ENCODE assay signal across 1 cellular context in the genomic region with DNA sequence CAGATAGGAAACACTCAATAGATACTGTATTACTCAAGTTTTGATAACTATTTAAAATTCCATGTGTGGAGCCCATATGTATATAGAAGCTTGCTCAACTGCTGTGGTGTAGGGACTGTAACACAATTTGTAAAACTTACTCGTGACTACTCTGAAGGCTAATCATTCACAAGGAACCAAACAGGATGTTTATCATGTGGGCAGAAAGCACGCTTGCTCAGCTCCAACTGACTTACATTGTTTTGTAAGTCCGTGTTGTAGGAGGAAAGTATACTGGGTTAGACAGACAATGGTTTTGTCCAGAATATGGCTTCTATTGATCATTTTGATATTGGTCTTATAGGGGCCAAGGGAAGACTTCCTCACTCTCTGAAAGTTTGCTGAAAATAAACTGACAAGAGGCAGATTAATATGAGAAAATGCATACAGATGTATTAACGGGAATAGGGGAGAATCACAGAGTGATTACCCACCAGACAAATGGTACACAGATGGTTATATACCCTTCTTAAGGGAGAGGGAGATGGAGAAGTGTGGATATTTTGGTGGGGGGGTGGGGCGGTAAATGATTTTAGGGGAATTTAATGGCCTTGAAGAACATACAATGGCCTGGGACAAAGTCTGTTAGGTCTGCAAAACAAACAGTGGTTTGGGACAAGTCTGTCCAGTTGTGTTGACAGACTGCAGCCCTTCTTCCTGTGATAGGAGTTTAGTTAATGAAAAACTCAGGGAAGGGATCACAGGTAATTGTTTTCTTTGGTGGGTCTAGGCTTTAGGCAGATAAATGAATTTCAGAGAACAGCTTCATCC.
A peak's percentile ranks its signal among the peaks of the same experiment; 100 is the strongest.
TF ChIP-seq lines count a peak whose summit lies in the region.

No MANE protein-coding gene starts in this region.

TF ChIP-seq in HepG2, 621 proteins besides CTCF, POLR2A, EP300 and RAD21 (continued from another document):
- TF ChIP-seq, protein P1, sequence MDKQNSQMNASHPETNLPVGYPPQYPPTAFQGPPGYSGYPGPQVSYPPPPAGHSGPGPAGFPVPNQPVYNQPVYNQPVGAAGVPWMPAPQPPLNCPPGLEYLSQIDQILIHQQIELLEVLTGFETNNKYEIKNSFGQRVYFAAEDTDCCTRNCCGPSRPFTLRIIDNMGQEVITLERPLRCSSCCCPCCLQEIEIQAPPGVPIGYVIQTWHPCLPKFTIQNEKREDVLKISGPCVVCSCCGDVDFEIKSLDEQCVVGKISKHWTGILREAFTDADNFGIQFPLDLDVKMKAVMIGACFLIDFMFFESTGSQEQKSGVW (CRISPR knock-in tag; IDR thresholded peaks at IDR 0.05; ENCODE audit: borderline replicate concordance) = no peak
- TF ChIP-seq, protein P2, sequence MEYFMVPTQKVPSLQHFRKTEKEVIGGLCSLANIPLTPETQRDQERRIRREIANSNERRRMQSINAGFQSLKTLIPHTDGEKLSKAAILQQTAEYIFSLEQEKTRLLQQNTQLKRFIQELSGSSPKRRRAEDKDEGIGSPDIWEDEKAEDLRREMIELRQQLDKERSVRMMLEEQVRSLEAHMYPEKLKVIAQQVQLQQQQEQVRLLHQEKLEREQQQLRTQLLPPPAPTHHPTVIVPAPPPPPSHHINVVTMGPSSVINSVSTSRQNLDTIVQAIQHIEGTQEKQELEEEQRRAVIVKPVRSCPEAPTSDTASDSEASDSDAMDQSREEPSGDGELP (IDR thresholded peaks at IDR 0.05; ENCODE audit: borderline replicate concordance, low read depth) = peak; percentile 76
- TF ChIP-seq, protein P3, sequence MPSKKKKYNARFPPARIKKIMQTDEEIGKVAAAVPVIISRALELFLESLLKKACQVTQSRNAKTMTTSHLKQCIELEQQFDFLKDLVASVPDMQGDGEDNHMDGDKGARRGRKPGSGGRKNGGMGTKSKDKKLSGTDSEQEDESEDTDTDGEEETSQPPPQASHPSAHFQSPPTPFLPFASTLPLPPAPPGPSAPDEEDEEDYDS (CRISPR knock-in tag; IDR thresholded peaks at IDR 0.05) = peak; percentile 75
- TF ChIP-seq ZSCAN12 (CRISPR knock-in tag; IDR thresholded peaks at IDR 0.05) (peak; percentile 53; the same call in 1 of the 2 replicates), ASH2L (IDR thresholded peaks at IDR 0.05; ENCODE audit: insufficient read length, low read depth, low read length) (peak; percentile 99), FOSL2 (CRISPR knock-in tag; IDR thresholded peaks at IDR 0.05) (peak; percentile 75), CBFB (CRISPR knock-in tag; IDR thresholded peaks at IDR 0.05) (peak; percentile 69; the same call in 1 of the 2 replicates), SP4 (CRISPR knock-in tag; IDR thresholded peaks at IDR 0.05) (peak; percentile 33; the same call in 1 of the 2 replicates), MBD4 (IDR thresholded peaks at IDR 0.05; ENCODE audit: borderline replicate concordance, low read length) (peak; percentile 65; the same call in 1 of the 2 replicates), REXO4 (CRISPR knock-in tag; IDR thresholded peaks at IDR 0.05; ENCODE audit: borderline replicate concordance) (no peak), ZNF564 (CRISPR knock-in tag; IDR thresholded peaks at IDR 0.05) (peak; percentile 61; the same call in 1 of the 2 replicates), ZIK1 (CRISPR knock-in tag; IDR thresholded peaks at IDR 0.05; ENCODE audit: borderline replicate concordance, low read depth) (no peak), ZNF264 (CRISPR knock-in tag; IDR thresholded peaks at IDR 0.05) (peak; percentile 28; the same call in 1 of the 2 replicates), NFE2L2 (IDR thresholded peaks at IDR 0.05; ENCODE audit: low read length) (no peak), ONECUT2 (CRISPR knock-in tag; IDR thresholded peaks at IDR 0.05) (no peak), XRCC5 (optimal IDR thresholded peaks at IDR 0.05; ENCODE audit: low read length) (peak; percentile 39), SMARCE1 (IDR thresholded peaks at IDR 0.05; ENCODE audit: borderline replicate concordance) (no peak), ZNF761 (CRISPR knock-in tag; conservative IDR thresholded peaks at IDR 0.05) (0 out of 2 replicates have a peak, but pooled peaks have one; percentile 50), ARNTL (CRISPR knock-in tag; IDR thresholded peaks at IDR 0.05) (peak; percentile 73; the same call in 1 of the 2 replicates), ZNF589 (CRISPR knock-in tag; conservative IDR thresholded peaks at IDR 0.05) (no peak), NR3C1 (CRISPR knock-in tag; IDR thresholded peaks at IDR 0.05) (no peak), KLF12 (CRISPR knock-in tag; IDR thresholded peaks at IDR 0.05; ENCODE audit: borderline replicate concordance) (0 out of 2 replicates have a peak, but pooled peaks have one; percentile 41), FOXJ3 (CRISPR knock-in tag; IDR thresholded peaks at IDR 0.05; ENCODE audit: borderline replicate concordance) (peak; percentile 83), HOXD1 (CRISPR knock-in tag; IDR thresholded peaks at IDR 0.05) (peak; percentile 92), SKI (IDR thresholded peaks at IDR 0.05; ENCODE audit: partially characterized antibody) (peak; percentile 37)
- TF ChIP-seq, protein P4, sequence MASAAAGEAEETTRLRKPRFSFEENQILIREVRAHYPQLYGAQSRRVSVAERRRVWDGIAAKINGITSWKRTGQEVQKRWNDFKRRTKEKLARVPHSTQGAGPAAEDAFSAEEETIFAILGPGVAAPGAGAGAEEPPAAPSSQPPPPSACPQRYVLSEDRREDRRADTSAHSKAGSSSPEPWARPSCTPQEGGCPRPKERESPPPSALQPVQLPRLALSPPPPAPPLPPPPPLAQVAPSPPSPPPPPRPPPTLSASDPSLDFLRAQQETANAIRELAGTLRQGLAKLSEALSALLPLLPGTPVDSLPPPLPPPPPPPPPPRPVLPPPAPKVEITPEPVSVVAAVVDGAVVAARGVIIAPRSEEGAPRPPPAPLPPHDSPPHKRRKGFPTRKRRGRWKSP (CRISPR knock-in tag; IDR thresholded peaks at IDR 0.05) = peak; percentile 69; the same call in 1 of the 2 replicates
- TF ChIP-seq, protein P5, sequence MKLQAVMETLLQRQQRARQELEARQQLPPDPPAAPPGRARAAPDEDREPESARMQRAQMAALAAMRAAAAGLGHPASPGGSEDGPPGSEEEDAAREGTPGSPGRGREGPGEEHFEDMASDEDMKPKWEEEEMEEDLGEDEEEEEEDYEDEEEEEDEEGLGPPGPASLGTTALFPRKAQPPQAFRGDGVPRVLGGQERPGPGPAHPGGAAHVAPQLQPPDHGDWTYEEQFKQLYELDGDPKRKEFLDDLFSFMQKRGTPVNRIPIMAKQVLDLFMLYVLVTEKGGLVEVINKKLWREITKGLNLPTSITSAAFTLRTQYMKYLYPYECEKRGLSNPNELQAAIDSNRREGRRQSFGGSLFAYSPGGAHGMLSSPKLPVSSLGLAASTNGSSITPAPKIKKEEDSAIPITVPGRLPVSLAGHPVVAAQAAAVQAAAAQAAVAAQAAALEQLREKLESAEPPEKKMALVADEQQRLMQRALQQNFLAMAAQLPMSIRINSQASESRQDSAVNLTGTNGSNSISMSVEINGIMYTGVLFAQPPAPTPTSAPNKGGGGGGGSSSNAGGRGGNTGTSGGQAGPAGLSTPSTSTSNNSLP (IDR thresholded peaks at IDR 0.05; ENCODE audit: low read depth, low read length) = peak; percentile 86
- TF ChIP-seq, protein P6, sequence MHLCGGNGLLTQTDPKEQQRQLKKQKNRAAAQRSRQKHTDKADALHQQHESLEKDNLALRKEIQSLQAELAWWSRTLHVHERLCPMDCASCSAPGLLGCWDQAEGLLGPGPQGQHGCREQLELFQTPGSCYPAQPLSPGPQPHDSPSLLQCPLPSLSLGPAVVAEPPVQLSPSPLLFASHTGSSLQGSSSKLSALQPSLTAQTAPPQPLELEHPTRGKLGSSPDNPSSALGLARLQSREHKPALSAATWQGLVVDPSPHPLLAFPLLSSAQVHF (CRISPR knock-in tag; IDR thresholded peaks at IDR 0.05) = no peak
- TF ChIP-seq, protein P7, sequence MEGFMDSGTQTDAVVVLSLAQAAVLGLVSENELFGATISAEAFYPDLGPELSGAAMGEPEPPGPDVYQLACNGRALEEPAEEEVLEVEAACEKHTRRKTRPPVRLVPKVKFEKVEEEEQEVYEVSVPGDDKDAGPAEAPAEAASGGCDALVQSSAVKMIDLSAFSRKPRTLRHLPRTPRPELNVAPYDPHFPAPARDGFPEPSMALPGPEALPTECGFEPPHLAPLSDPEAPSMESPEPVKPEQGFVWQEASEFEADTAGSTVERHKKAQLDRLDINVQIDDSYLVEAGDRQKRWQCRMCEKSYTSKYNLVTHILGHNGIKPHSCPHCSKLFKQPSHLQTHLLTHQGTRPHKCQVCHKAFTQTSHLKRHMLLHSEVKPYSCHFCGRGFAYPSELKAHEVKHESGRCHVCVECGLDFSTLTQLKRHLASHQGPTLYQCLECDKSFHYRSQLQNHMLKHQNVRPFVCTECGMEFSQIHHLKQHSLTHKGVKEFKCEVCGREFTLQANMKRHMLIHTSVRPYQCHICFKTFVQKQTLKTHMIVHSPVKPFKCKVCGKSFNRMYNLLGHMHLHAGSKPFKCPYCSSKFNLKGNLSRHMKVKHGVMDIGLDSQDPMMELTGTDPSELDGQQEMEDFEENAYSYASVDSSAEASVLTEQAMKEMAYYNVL (CRISPR knock-in tag; IDR thresholded peaks at IDR 0.05; ENCODE audit: borderline replicate concordance) = peak; percentile 95
- TF ChIP-seq, protein P8, sequence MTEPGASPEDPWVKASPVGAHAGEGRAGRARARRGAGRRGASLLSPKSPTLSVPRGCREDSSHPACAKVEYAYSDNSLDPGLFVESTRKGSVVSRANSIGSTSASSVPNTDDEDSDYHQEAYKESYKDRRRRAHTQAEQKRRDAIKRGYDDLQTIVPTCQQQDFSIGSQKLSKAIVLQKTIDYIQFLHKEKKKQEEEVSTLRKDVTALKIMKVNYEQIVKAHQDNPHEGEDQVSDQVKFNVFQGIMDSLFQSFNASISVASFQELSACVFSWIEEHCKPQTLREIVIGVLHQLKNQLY (CRISPR knock-in tag; IDR thresholded peaks at IDR 0.05) = peak; percentile 70
- TF ChIP-seq, protein P9, sequence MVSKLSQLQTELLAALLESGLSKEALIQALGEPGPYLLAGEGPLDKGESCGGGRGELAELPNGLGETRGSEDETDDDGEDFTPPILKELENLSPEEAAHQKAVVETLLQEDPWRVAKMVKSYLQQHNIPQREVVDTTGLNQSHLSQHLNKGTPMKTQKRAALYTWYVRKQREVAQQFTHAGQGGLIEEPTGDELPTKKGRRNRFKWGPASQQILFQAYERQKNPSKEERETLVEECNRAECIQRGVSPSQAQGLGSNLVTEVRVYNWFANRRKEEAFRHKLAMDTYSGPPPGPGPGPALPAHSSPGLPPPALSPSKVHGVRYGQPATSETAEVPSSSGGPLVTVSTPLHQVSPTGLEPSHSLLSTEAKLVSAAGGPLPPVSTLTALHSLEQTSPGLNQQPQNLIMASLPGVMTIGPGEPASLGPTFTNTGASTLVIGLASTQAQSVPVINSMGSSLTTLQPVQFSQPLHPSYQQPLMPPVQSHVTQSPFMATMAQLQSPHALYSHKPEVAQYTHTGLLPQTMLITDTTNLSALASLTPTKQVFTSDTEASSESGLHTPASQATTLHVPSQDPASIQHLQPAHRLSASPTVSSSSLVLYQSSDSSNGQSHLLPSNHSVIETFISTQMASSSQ (IDR thresholded peaks at IDR 0.05; ENCODE audit: low read depth) = peak; percentile 97
- TF ChIP-seq, protein P9 (CRISPR knock-in tag; IDR thresholded peaks at IDR 0.05; ENCODE audit: borderline replicate concordance) = peak; percentile 98
- TF ChIP-seq, protein P10, sequence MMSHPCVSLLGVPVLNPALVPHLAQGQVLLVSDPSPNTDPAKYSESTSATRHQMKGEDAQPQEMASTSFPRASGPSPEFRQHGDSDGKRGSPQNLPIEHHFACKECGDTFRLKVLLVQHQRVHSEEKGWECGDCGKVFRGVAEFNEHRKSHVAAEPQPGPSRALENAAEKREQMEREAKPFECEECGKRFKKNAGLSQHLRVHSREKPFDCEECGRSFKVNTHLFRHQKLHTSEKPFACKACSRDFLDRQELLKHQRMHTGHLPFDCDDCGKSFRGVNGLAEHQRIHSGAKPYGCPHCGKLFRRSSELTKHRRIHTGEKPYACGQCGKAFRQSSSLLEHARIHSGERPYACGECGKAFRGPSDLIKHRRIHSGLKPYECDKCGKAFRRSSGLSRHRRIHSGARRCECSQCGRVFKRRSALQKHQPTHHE (CRISPR knock-in tag; IDR thresholded peaks at IDR 0.05; ENCODE audit: borderline replicate concordance) = no peak
